Comparison of ENCODE assay signal across 1 cellular context in genomic region chr14:31257554-31258426, GRCh38.
TF ChIP-seq lines count a peak whose summit lies in the region.
"Not testable (repeated sequence)": the region's sequence is repeated elsewhere in the genome, so short reads cannot be mapped to it uniquely, and the experiment has no call there.

No MANE protein-coding gene starts in this region.

TF ChIP-seq in HepG2, 621 proteins besides CTCF, POLR2A, EP300 and RAD21 (continued from another document):
- TF ChIP-seq ZNF281 (CRISPR knock-in tag; IDR thresholded peaks at IDR 0.05; ENCODE audit: borderline replicate concordance) (peak; percentile 76; the same call in 1 of the 2 replicates), ZGPAT (CRISPR knock-in tag; IDR thresholded peaks at IDR 0.05) (peak; percentile 100), IRF2 (CRISPR knock-in tag; IDR thresholded peaks at IDR 0.05) (peak; percentile 98), TGIF2 (CRISPR knock-in tag; IDR thresholded peaks at IDR 0.05) (peak; percentile 35; the same call in 1 of the 2 replicates), ZFP36L2 (CRISPR knock-in tag; IDR thresholded peaks at IDR 0.05) (peak; percentile 22; the same call in 1 of the 2 replicates), PHF5A (CRISPR knock-in tag; IDR thresholded peaks at IDR 0.05; ENCODE audit: low read depth, unreplicated experiment) (peak; percentile 95), TFDP2 (CRISPR knock-in tag; IDR thresholded peaks at IDR 0.05) (peak; percentile 58), UBTF (CRISPR knock-in tag; IDR thresholded peaks at IDR 0.05) (peak; percentile 55; the same call in 1 of the 2 replicates), THRA (CRISPR knock-in tag; IDR thresholded peaks at IDR 0.05; ENCODE audit: borderline replicate concordance) (peak; percentile 95), SMAD3 (CRISPR knock-in tag; IDR thresholded peaks at IDR 0.05) (peak; percentile 96), ZNF619 (CRISPR knock-in tag; IDR thresholded peaks at IDR 0.05) (peak; percentile 73; the same call in 1 of the 2 replicates), HNRNPUL1 (IDR thresholded peaks at IDR 0.05; ENCODE audit: low read depth, low read length) (peak; percentile 98), JUN (CRISPR knock-in tag; IDR thresholded peaks at IDR 0.05) (peak; percentile 76), ZSCAN21 (CRISPR knock-in tag; IDR thresholded peaks at IDR 0.05; ENCODE audit: borderline replicate concordance) (peak; percentile 66), SAP130 (CRISPR knock-in tag; IDR thresholded peaks at IDR 0.05; ENCODE audit: low read depth) (peak; percentile 95), ZC3H4 (CRISPR knock-in tag; IDR thresholded peaks at IDR 0.05; ENCODE audit: borderline replicate concordance) (peak; percentile 69; the same call in 1 of the 2 replicates), SP140L (CRISPR knock-in tag; IDR thresholded peaks at IDR 0.05; ENCODE audit: borderline replicate concordance) (peak; percentile 93; the same call in 1 of the 2 replicates), ZNF652 (CRISPR knock-in tag; IDR thresholded peaks at IDR 0.05; ENCODE audit: borderline replicate concordance, low read depth) (peak; percentile 72; the same call in 1 of the 2 replicates), SAFB2 (CRISPR knock-in tag; IDR thresholded peaks at IDR 0.05; ENCODE audit: borderline replicate concordance, low read depth) (peak; percentile 77; the same call in 1 of the 2 replicates), MAZ (CRISPR knock-in tag; IDR thresholded peaks at IDR 0.05; ENCODE audit: low read depth) (peak; percentile 67), RARG (CRISPR knock-in tag; IDR thresholded peaks at IDR 0.05; ENCODE audit: low read depth) (peak; percentile 77; the same call in 1 of the 2 replicates), GATAD2A (CRISPR knock-in tag; IDR thresholded peaks at IDR 0.05) (peak; percentile 99), CC2D1A (CRISPR knock-in tag; IDR thresholded peaks at IDR 0.05) (peak; percentile 81; the same call in 1 of the 2 replicates), ARHGAP35 (CRISPR knock-in tag; IDR thresholded peaks at IDR 0.05; ENCODE audit: borderline replicate concordance) (peak; percentile 65; the same call in 1 of the 2 replicates), RXRB (CRISPR knock-in tag; IDR thresholded peaks at IDR 0.05; ENCODE audit: borderline replicate concordance) (peak; percentile 99), FOXP4 (CRISPR knock-in tag; IDR thresholded peaks at IDR 0.05) (peak; percentile 100)
- not testable (repeated sequence) for TF ChIP-seq MAZ (IDR thresholded peaks at IDR 0.05; ENCODE audit: borderline replicate concordance, low read depth, low read length)
